Comparison of ENCODE assay signal across 1 cellular context in genomic region chr3:45187597-45188210, GRCh38.
TF ChIP-seq lines count a peak whose summit lies in the region.

No MANE protein-coding gene starts in this region.

TF ChIP-seq in HepG2, 621 proteins besides CTCF, POLR2A, EP300 and RAD21:
- TF ChIP-seq EED (CRISPR knock-in tag; IDR thresholded peaks at IDR 0.05) (no peak), ZUFSP (CRISPR knock-in tag; IDR thresholded peaks at IDR 0.05; ENCODE audit: borderline replicate concordance) (no peak), SALL1 (CRISPR knock-in tag; IDR thresholded peaks at IDR 0.05) (no peak), HIC2 (CRISPR knock-in tag; IDR thresholded peaks at IDR 0.05; ENCODE audit: low read depth) (no peak), SKI (IDR thresholded peaks at IDR 0.05; ENCODE audit: partially characterized antibody) (no peak), HNRNPLL (IDR thresholded peaks at IDR 0.05; ENCODE audit: low read depth, low read length, poor library complexity, severe bottlenecking) (no peak), MAFF (IDR thresholded peaks at IDR 0.05; ENCODE audit: low read depth, low read length) (0 out of 2 replicates have a peak, but pooled peaks have one; percentile 15), ZNF44 (CRISPR knock-in tag; IDR thresholded peaks at IDR 0.05) (no peak), MBNL3 (CRISPR knock-in tag; conservative IDR thresholded peaks at IDR 0.05) (no peak), MAFK (conservative IDR thresholded peaks at IDR 0.05 in 1 of 2, IDR thresholded peaks at IDR 0.05 in 1 of 2; ENCODE audit: low read length in 2 of 2) (peak; percentile 23 to 49; a peak in 2 of 4 replicates), MAX (IDR thresholded peaks at IDR 0.05) (0 out of 2 replicates have a peak, but pooled peaks have one; percentile 26), CHCHD3 (CRISPR knock-in tag; IDR thresholded peaks at IDR 0.05) (no peak), GLMP (CRISPR knock-in tag; IDR thresholded peaks at IDR 0.05; ENCODE audit: borderline replicate concordance) (no peak), HNF4A (CRISPR knock-in tag; IDR thresholded peaks at IDR 0.05) (no peak), KLF16 (CRISPR knock-in tag; IDR thresholded peaks at IDR 0.05) (no peak)
TF ChIP-seq in HepG2: peak in this region for 3.
